8 cellular contexts compared by ENCODE assay signal in the genomic region with DNA sequence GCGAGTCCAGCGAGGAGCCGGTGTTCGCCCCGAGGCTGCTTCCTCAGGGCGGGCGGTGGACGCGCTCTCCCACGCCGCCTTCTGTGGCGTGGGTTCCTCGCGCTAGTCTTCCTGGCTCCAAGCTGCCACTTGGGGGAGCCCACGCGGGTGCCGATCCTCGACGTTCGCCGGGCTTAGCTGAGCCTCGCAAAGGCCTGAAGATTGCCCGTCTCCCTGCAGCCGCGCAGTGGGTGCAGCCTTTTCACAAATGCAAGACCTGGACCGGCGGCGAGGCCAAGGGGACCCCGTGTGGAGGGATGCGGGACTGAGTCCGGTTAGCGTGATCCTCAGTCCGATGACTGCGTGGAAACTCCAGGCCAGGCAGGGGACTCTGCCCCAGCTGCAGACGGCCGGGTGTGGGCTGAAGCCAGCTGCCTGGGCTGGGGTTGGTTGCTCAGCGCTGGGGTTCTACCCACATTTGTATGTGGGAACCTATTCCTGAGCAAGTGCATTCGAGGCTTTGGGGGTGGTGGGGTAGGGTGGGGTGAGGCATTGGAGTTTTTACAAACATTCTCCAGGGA. TPM values are rescaled to one million over a fixed set of nuclear protein-coding genes. Genes with fewer than 3 reads are reported as not detected.
DNase-seq lines count a peak whose midpoint lies in the region; ATAC-seq, FAIRE-seq and TF ChIP-seq lines count a peak whose summit lies in the region.

No MANE protein-coding gene starts in this region.

- FAIRE-seq in bronchial epithelial cell (lab: Jason Lieb, UNC) (no peak), urothelium cell line (lab: Jason Lieb, UNC) (peak; percentile 35)

- peak overlapping the region; percentile 90 for H3K9ac ChIP-seq in mesenchymal stem cell (ENCODE audit: low read length)

- WGBS in mesenchymal stem cell = 2% methylated on average over 37 of the region's 38 CpGs

- H3K27me3 ChIP-seq in bronchial epithelial cell (ENCODE audit: control insufficient read depth, insufficient read depth, low read length) (no peaks in the 10 kb centered on the region), mesenchymal stem cell (ENCODE audit: control insufficient read depth in 1 of 2, insufficient read depth in 1 of 2, low read length in 2 of 2) (peaks cover 0 to 4% of the 10 kb centered on the region in 2 experiments)

- no peaks in the 10 kb centered on the region for H3K36me3 ChIP-seq in bronchial epithelial cell (ENCODE audit: control insufficient read depth, insufficient read depth, low read length)
- no peaks in the 10 kb centered on the region for H3K36me3 ChIP-seq in mesenchymal stem cell (ENCODE audit: control insufficient read depth in 1 of 2, insufficient read depth in 2 of 2, low read depth in 1 of 2, low read length in 2 of 2)

- peak overlapping the region; percentile 62 for H2AFZ ChIP-seq in mesenchymal stem cell (ENCODE audit: low read depth, low read length)

- H3K27ac ChIP-seq in mesenchymal stem cell (ENCODE audit: low read length, poor library complexity, severe bottlenecking) = peak overlapping the region; percentile 50

- H3K4me2 ChIP-seq in mesenchymal stem cell (ENCODE audit: low read length, poor library complexity, severe bottlenecking) = peak overlapping the region; percentile 87

- no peaks in the 10 kb centered on the region for H3K9me3 ChIP-seq in mesenchymal stem cell (ENCODE audit: control insufficient read depth, low read length)

- no peak overlapping the region for H2BK120ac ChIP-seq in mesenchymal stem cell (ENCODE audit: low read depth, low read length)

- peak overlapping the region; percentile 5 for H2BK5ac ChIP-seq in mesenchymal stem cell (ENCODE audit: low read depth, low read length, poor library complexity, severe bottlenecking)

- peaks cover 11% of the 10 kb centered on the region for H3K79me1 ChIP-seq in mesenchymal stem cell (replicated peaks; ENCODE audit: low read length, poor library complexity, severe bottlenecking)

- no peak overlapping the region for H2BK12ac ChIP-seq in mesenchymal stem cell (ENCODE audit: low read length in 2 of 2)

- peak overlapping the region; percentile 28 to 54 for H3K18ac ChIP-seq in mesenchymal stem cell (ENCODE audit: low read depth in 1 of 2, low read length in 2 of 2)

- POLR2A ChIA-PET in HEK293T (lab: Yijun Ruan, JAX) = interaction anchor here (0.8 to 2.6 kb wide), 12 partner anchors 17 to 205 kb away, joined by 3 to 23 read pairs (median 3); a partner anchor contains a TSS

- H3K4ac ChIP-seq in mesenchymal stem cell (ENCODE audit: low read depth in 1 of 2, low read length in 2 of 2) = peak overlapping the region in 1 of 2 experiments; percentile 7

- ATAC-seq in GM18520 (IDR thresholded peaks at IDR 0.05; ENCODE audit: unreplicated experiment) = no peak

- no peak overlapping the region for H4K8ac ChIP-seq in mesenchymal stem cell (ENCODE audit: low read length)

- H4K91ac ChIP-seq in mesenchymal stem cell (ENCODE audit: low read length) = peak overlapping the region; percentile 25

- peak overlapping the region in 1 of 2 experiments; percentile 45 for H3K14ac ChIP-seq in mesenchymal stem cell (ENCODE audit: low read length in 2 of 2)

- peak; percentile 55 to 61 for DNase-seq in activated CD8-positive, alpha-beta memory T cell treated with anti-CD3 and anti-CD28 coated beads for 1 hour (ENCODE audit: extremely low read depth in 1 of 2, low read depth in 1 of 2)
- no peak for DNase-seq in activated CD8-positive, alpha-beta memory T cell treated with anti-CD3 and anti-CD28 coated beads for 24 hours
- DNase-seq in HEK293T (ENCODE audit: extremely low spot score) (peak; percentile 46), NCI-H82 (lab: John Stamatoyannopoulos, UW) (peak; percentile 83), bronchial epithelial cell (ENCODE audit: low read depth) (peak; percentile 24), mesenchymal stem cell (peak; percentile 91), urothelium cell line (ENCODE audit: low spot score) (peak; percentile 48)

- no peak overlapping the region for H2BK15ac ChIP-seq in mesenchymal stem cell (ENCODE audit: low read depth, poor library complexity, severe bottlenecking)

- peaks cover 32% of the 10 kb centered on the region for H3K4me1 ChIP-seq in mesenchymal stem cell (ENCODE audit: control insufficient read depth, insufficient read depth, low read depth, low read length)

- H2AK5ac ChIP-seq in mesenchymal stem cell (ENCODE audit: low read length, severe bottlenecking) = no peak overlapping the region

- TF ChIP-seq CTCF in bronchial epithelial cell (IDR thresholded peaks at IDR 0.05; ENCODE audit: insufficient read depth, low read length, severe bottlenecking) = peak; percentile 46

- CTCF ChIA-PET in HEK293T (lab: Yijun Ruan, JAX) = interaction anchor here (0.8 kb wide), 1 partner anchor 33 kb away, joined by 3 read pairs; no protein-coding TSS in a partner anchor

- H3K23ac ChIP-seq in mesenchymal stem cell (ENCODE audit: low read length in 2 of 2) = peak overlapping the region in 1 of 2 experiments; percentile 57

- H3K4me3 ChIP-seq in bronchial epithelial cell (ENCODE audit: low read depth, low read length) (peak overlapping the region; percentile 59), mesenchymal stem cell (ENCODE audit: insufficient read depth in 1 of 2, low read depth in 1 of 2, low read length in 2 of 2) (peak overlapping the region; percentile 37 to 92)

TF ChIP-seq in HEK293T, 16 proteins besides CTCF, POLR2A, EP300 and RAD21:
- TF ChIP-seq FOXA1 (IDR thresholded peaks at IDR 0.05) (no peak), LEF1 (IDR thresholded peaks at IDR 0.05; ENCODE audit: borderline replicate concordance) (no peak), SP1 (IDR thresholded peaks at IDR 0.05) (no peak), CTBP1 (IDR thresholded peaks at IDR 0.05; ENCODE audit: borderline replicate concordance) (no peak), L3MBTL2 (conservative IDR thresholded peaks at IDR 0.05) (peak; percentile 68), TARDBP (IDR thresholded peaks at IDR 0.05) (peak; percentile 84), BHLHE40 (IDR thresholded peaks at IDR 0.05; ENCODE audit: borderline replicate concordance) (no peak), SUZ12 (IDR thresholded peaks at IDR 0.05) (no peak), FOXK2 (IDR thresholded peaks at IDR 0.05) (no peak)

RNA-seq across cellular contexts. Expression of a gene that starts 16.6 kb away (rescaled TPM):
- total RNA-seq in bronchial epithelial cell = 9.0 and 10.2 TPM in 2 replicates
- polyA plus RNA-seq in mesenchymal stem cell (2013, experiment 1 of 2) = 27.7 TPM
- 25.6 TPM for polyA plus RNA-seq in mesenchymal stem cell (2013, experiment 2 of 2)

RNA-seq across cellular contexts. Expression of a gene that starts 45.6 kb away (rescaled TPM):
- not detected in 2 replicates for total RNA-seq in bronchial epithelial cell
- polyA plus RNA-seq in mesenchymal stem cell (2013, experiment 1 of 2) = not detected
- polyA plus RNA-seq in mesenchymal stem cell (2013, experiment 2 of 2) = not detected

RNA-seq across cellular contexts. Expression of a gene that starts 48.2 kb away (rescaled TPM):
- under 0.01 TPM in 1 of 2 replicates, not detected in the other for total RNA-seq in bronchial epithelial cell
- 0.14 TPM for polyA plus RNA-seq in mesenchymal stem cell (2013, experiment 1 of 2)
- 0.18 TPM for polyA plus RNA-seq in mesenchymal stem cell (2013, experiment 2 of 2)
